Comparison of ENCODE assay signal across 18 cellular contexts in the genomic region with DNA sequence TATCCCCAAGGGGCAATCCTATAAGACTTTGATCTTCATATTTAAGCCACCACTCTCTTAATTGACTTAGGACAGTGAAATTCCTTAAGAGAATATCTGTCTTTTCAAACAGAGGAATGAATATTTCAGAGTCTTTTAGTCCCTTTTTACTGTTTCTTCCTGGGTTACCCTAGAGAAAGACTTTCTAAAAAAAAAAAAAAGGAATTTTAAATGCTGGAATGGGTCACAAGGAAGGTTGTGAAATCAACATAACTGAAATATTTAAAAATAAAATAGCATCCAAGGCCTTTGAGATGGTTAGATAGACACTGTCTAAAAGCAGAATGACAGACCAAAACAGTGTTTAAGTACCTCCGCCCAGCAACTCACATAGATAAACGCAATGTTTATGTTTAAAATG. TPM values are rescaled to one million over a fixed set of nuclear protein-coding genes. Genes with fewer than 3 reads are reported as not detected.
DNase-seq lines count a peak whose midpoint lies in the region; ATAC-seq, FAIRE-seq and TF ChIP-seq lines count a peak whose summit lies in the region.
"Had no signal": no experiment of that assay in that cellular context is flagged by ENCODE, and none has a peak within 500 bp of the region (broad histone marks: within the 10 kb centered on the region; RNA-seq: fewer than 3 reads in every experiment).

No MANE protein-coding gene starts in this region.

- no peak for FAIRE-seq in GM12892 (lab: Jason Lieb, UNC)

- peak; percentile 31 to 62 for DNase-seq in cardiac fibroblast (ENCODE audit: low read depth in 2 of 2)
- DNase-seq in myocyte (ENCODE audit: low read depth), result peak; percentile 24
- no peak for DNase-seq in tibial artery
- DNase-seq in middle frontal gyrus (ENCODE audit: extremely low spot score, low spot score), result no peak
- DNase-seq in GM12892 (ENCODE audit: insufficient read length), result no peak
- no peak for DNase-seq in left lung
- no peak for DNase-seq in NCI-H2227 (lab: John Stamatoyannopoulos, UW; ENCODE audit: unreplicated experiment)
- DNase-seq: activated T-cell treated with anti-CD3 and anti-CD28 coated beads, Interleukin-2, amount 50 U/mL, for 4 hours; CD4-positive, alpha-beta T cell; central memory CD4-positive, alpha-beta T cell; DMS79 treated with DMSO at 0.1 percent for 48 hours; GOT3; NCI-H2029 treated with DMSO at 0.1 percent for 48 hours; occipital lobe; PC-9; small intestine had no signal

- no peaks in the 10 kb centered on the region for H3K27me3 ChIP-seq in BLaER1 treated with 17β-estradiol and CSF1 and Interleukin-3, amounts not matched to agents 10 nM and 100 nM
- H3K27me3 ChIP-seq in tibial artery (no peaks in the 10 kb centered on the region), left lung (no peaks in the 10 kb centered on the region)

- H3K4me2 ChIP-seq in BLaER1 treated with 17β-estradiol and CSF1 and Interleukin-3, amounts not matched to agents 10 nM and 100 nM, result peak overlapping the region in 8 of 11 experiments; percentile 7 to 40 (median 26); a peak in 9 of 22 replicates
- H3K4me2 ChIP-seq: PC-9 had no signal

- H3K9me3 ChIP-seq in BLaER1 treated with 17β-estradiol and CSF1 and Interleukin-3, amounts not matched to agents 10 nM and 100 nM (replicated peaks in 1 of 11), result peaks cover 6 to 21% (median 11%) of the 10 kb centered on the region in 11 experiments; a peak in 14 of 22 replicates
- H3K9me3 ChIP-seq in tibial artery (no peaks in the 10 kb centered on the region), left lung (no peaks in the 10 kb centered on the region)

- no peak overlapping the region for H3K27ac ChIP-seq in BLaER1 treated with 17β-estradiol and CSF1 and Interleukin-3, amounts not matched to agents 10 nM and 100 nM
- peak overlapping the region; percentile 87 to 94 for H3K27ac ChIP-seq in tibial artery
- H3K27ac ChIP-seq in left lung, result no peak overlapping the region
- H3K27ac ChIP-seq: PC-9 had no signal

- ATAC-seq in left lung, result no peak
- ATAC-seq: activated T-cell treated with anti-CD3 and anti-CD28 coated beads, Interleukin-2, amount 50 U/mL, for 4 hours; stimulated activated memory B cell treated with anti-CD40 and anti-IgM and Interleukin-4, amounts not matched to agents 10 μg/mL and 1 μg/mL and 100 μg/mL, for 72 hours had no signal

- TF ChIP-seq CTCF in cardiac fibroblast (IDR thresholded peaks at IDR 0.05; ENCODE audit: low read depth, low read length), result no peak
- TF ChIP-seq CTCF in tibial artery (IDR thresholded peaks at IDR 0.05), result no peak
- no peak for TF ChIP-seq CTCF in left lung (IDR thresholded peaks at IDR 0.05)

- TF ChIP-seq POLR2A in GM12892 (IDR thresholded peaks at IDR 0.05; ENCODE audit: low read depth, low read length), result no peak

- no peak overlapping the region for H3K4me3 ChIP-seq in BLaER1 treated with 17β-estradiol and CSF1 and Interleukin-3, amounts not matched to agents 10 nM and 100 nM
- H3K4me3 ChIP-seq in cardiac fibroblast (replicated peaks in 1 of 2; ENCODE audit: low read depth in 2 of 2, low read length in 2 of 2) (no peak overlapping the region), tibial artery (no peak overlapping the region), left lung (no peak overlapping the region)
- H3K4me3 ChIP-seq: PC-9 had no signal

- intact Hi-C loops in tibial artery (cut with DNase I; ENCODE audit: low total_unique reads), result loop anchor here (10.0 kb wide), 1 partner anchor 107 kb away; a partner anchor contains a TSS
- intact Hi-C loops in left lung (cut with DNase I), result no loop called here

- H3K9ac ChIP-seq in BLaER1 treated with 17β-estradiol and CSF1 and Interleukin-3, amounts not matched to agents 10 nM and 100 nM, result no peak overlapping the region

- H3K4me1 ChIP-seq in BLaER1 treated with 17β-estradiol and CSF1 and Interleukin-3, amounts not matched to agents 10 nM and 100 nM, result peaks cover 0 to 22% (median 18%) of the 10 kb centered on the region in 10 experiments; a peak in 17 of 20 replicates
- H3K4me1 ChIP-seq in tibial artery (peaks cover 0 to 34% (median 12%) of the 10 kb centered on the region in 4 donors), left lung (peaks cover 5 to 9% of the 10 kb centered on the region in 2 donors)

- H3K36me3 ChIP-seq in BLaER1 treated with 17β-estradiol and CSF1 and Interleukin-3, amounts not matched to agents 10 nM and 100 nM, result no peaks in the 10 kb centered on the region
- H3K36me3 ChIP-seq in tibial artery (no peaks in the 10 kb centered on the region), left lung (no peaks in the 10 kb centered on the region)

- H4K20me1 ChIP-seq in BLaER1 treated with 17β-estradiol and CSF1 and Interleukin-3, amounts not matched to agents 10 nM and 100 nM, result no peaks in the 10 kb centered on the region

RNA-seq across cellular contexts. Expression of a gene that starts 52.7 kb away (rescaled TPM):
- 40.0 and 44.2 TPM in 2 replicates for total RNA-seq in myocyte
- 16.6 TPM for polyA plus RNA-seq in myocyte (2012)
- polyA plus RNA-seq in GM12892 (2012; ENCODE audit: missing spikeins), result 12.0 TPM
- total RNA-seq in left lung, result 10 to 100 TPM; 34.2 to 37.4 TPM

Comparison
In these comparisons a context has a peak if more than half of its experiments do, and no peak if none do; other contexts are left out.
1. H3K27ac ChIP-seq: peak in tibial artery (2 of 2); none in BLaER1 treated with 17β-estradiol and CSF1 and Interleukin-3, amounts not matched to agents 10 nM and 100 nM (0 of 11) and left lung (0 of 2).
2. DNase-seq: peak in cardiac fibroblast (2 of 2) and myocyte (single experiment); none in tibial artery (0 of 2), middle frontal gyrus (single experiment), GM12892 (single experiment), left lung (0 of 2) and NCI-H2227 (single experiment).